ENCODE assay signal across 21 cellular contexts in the genomic region with DNA sequence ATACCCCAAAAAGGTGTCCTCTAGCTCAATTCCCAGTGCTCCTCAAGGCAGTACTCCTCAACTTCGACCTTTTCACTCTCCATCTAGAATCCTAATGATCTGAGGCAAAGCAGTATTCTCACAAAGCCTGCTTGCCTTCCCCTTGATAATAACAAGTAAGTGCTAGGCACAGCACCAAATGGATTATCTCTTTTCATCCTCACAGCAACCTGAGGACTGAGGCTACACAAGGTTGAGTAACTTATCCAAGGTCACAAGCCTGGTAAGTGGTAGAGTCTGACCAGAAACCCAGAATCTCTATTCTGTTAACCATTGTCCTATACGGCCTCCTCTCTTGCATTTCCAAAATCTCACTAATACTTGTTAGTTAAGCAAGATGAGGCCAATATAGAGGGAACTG. TPM values are rescaled to one million over a fixed set of nuclear protein-coding genes. Genes with fewer than 3 reads are reported as not detected.
DNase-seq lines count a peak whose midpoint lies in the region; ATAC-seq, FAIRE-seq and TF ChIP-seq lines count a peak whose summit lies in the region.
"Had no signal": no experiment of that assay in that cellular context is flagged by ENCODE, and none has a peak within 500 bp of the region (broad histone marks: within the 10 kb centered on the region; RNA-seq: fewer than 3 reads in every experiment).

No MANE protein-coding gene starts in this region.

- intact Hi-C loops in HepG2 (cut with micrococcal nuclease; ENCODE audit: unreplicated experiment) = no loop called here
- intact Hi-C loops in right lobe of liver (cut with DNase I) = no loop called here
- intact Hi-C loops in K562 (cut with micrococcal nuclease) = no loop called here

- ATAC-seq in HepG2 = peak; percentile 43
- ATAC-seq in right lobe of liver = no peak
- ATAC-seq in K562 = peak; percentile 11
- ATAC-seq: activated CD8-positive, alpha-beta memory T cell treated with anti-CD3 and anti-CD28 coated beads, Interleukin-2, amount 10 ng/mL, durations not matched to agents 7 days and 5 days; activated T-helper 17 cell treated with anti-CD3 and anti-CD28 coated beads, Interleukin-2, amount 50 U/mL, for 72 hours had no signal

- BruUV-seq in HepG2 (replicated peaks; lab: Mats Ljungman, UMichigan) (no TSS peak), K562 (replicated peaks; lab: Mats Ljungman, UMichigan) (no TSS peak)

- no peak for TF ChIP-seq EP300 in HepG2 (IDR thresholded peaks at IDR 0.05; ENCODE audit: low read depth in 2 of 2, low read length in 2 of 2)
- no peak for TF ChIP-seq EP300 in HepG2 (CRISPR knock-in tag; IDR thresholded peaks at IDR 0.05; ENCODE audit: borderline replicate concordance)
- TF ChIP-seq EP300 in K562 (IDR thresholded peaks at IDR 0.05; ENCODE audit: low read length) = no peak

- FAIRE-seq in HepG2 (lab: Jason Lieb, UNC) (no peak), K562 (lab: Jason Lieb, UNC) (peak; percentile 42), frontal cortex (lab: Jason Lieb, UNC) (no peak)

- peak; percentile 12 for DNase-seq in HepG2 (ENCODE audit: low spot score)
- DNase-seq in right lobe of liver = no peak
- peak in 1 of 4 experiments; percentile 35 for DNase-seq in K562 (ENCODE audit: extremely low read depth in 1 of 4, low spot score in 3 of 4)
- no peak for DNase-seq in cerebellar nuclear complex (lab: John Stamatoyannopoulos, UW)
- DNase-seq in 8988T = no peak
- no peak for DNase-seq in frontal cortex (ENCODE audit: low spot score in 2 of 2)
- no peak for DNase-seq in stimulated activated naive CD4-positive, alpha-beta T cell (lab: John Stamatoyannopoulos, UW)
- DNase-seq: ACHN; activated CD8-positive, alpha-beta memory T cell treated with anti-CD3 and anti-CD28 coated beads, Interleukin-2, amount 10 ng/mL, durations not matched to agents 7 days and 5 days; adrenal gland; DMS53; glutamatergic neuron; MM.1S; NCI-H187; NCI-H446; stimulated activated CD4-positive, alpha-beta T cell treated with anti-CD3 and anti-CD28 coated beads, Interleukin-2, amount 100 ng/mL, for 48 hours; T1000 had no signal

- H3K4me3 ChIP-seq in HepG2 (replicated peaks in 1 of 3; ENCODE audit: insufficient read depth in 1 of 3, low read depth in 2 of 3, low read length in 3 of 3) (no peak overlapping the region), right lobe of liver (no peak overlapping the region), K562 (no peak overlapping the region), muscle layer of duodenum (ENCODE audit: low read depth in 1 of 2, low read length in 2 of 2) (peak overlapping the region; percentile 27 to 37)
- H3K4me3 ChIP-seq: adrenal gland, SJSA1, skin epidermis had no signal

- H2AFZ ChIP-seq in HepG2 (ENCODE audit: low read length) (no peak overlapping the region), K562 (ENCODE audit: low read depth, low read length) (no peak overlapping the region)

- H3K4me2 ChIP-seq in HepG2 (ENCODE audit: low read depth, low read length) (no peak overlapping the region), K562 (ENCODE audit: insufficient read depth, low read length) (no peak overlapping the region)

- H3K27ac ChIP-seq in HepG2 (ENCODE audit: extremely low read length, insufficient read depth, low read length) = no peak overlapping the region
- H3K27ac ChIP-seq in right lobe of liver = no peak overlapping the region
- H3K27ac ChIP-seq in K562 (ENCODE audit: extremely low read depth, low read depth, low read length) = peak overlapping the region; percentile 8; the same call in 1 of the 3 replicates
- peak overlapping the region; percentile 39 for H3K27ac ChIP-seq in muscle layer of duodenum (ENCODE audit: low read length)
- H3K27ac ChIP-seq: adrenal gland, SJSA1, skin epidermis had no signal

- H3K9me3 ChIP-seq in HepG2 (ENCODE audit: low read length) (no peaks in the 10 kb centered on the region), right lobe of liver (no peaks in the 10 kb centered on the region), K562 (replicated peaks; ENCODE audit: control insufficient read depth, insufficient read depth, low read depth, low read length) (no peaks in the 10 kb centered on the region), muscle layer of duodenum (ENCODE audit: control insufficient read depth in 1 of 2, low read length in 2 of 2) (no peaks in the 10 kb centered on the region)
- H3K9me3 ChIP-seq: adrenal gland, SJSA1 had no signal

- H3K9me1 ChIP-seq in K562 (ENCODE audit: control insufficient read depth, insufficient read depth, low read length) = no peaks in the 10 kb centered on the region

- WGBS in HepG2 (ENCODE audit: low lambda C conversion rate) = 87% methylated on average over 2 of the region's 2 CpGs
- 64% methylated on average over 2 of the region's 2 CpGs for WGBS in right lobe of liver (ENCODE audit: insufficient coverage, low coverage, low lambda C conversion rate, missing lambda C conversion rate)
- WGBS in K562 (ENCODE audit: insufficient coverage, low coverage, missing lambda C conversion rate) = 46% methylated on average over 2 of the region's 2 CpGs

- H3K9ac ChIP-seq in HepG2 (ENCODE audit: insufficient read depth, low read depth, low read length) (no peak overlapping the region), K562 (ENCODE audit: insufficient read depth in 1 of 2, low read depth in 2 of 2, low read length in 2 of 2) (no peak overlapping the region)

- H4K20me1 ChIP-seq in HepG2 (ENCODE audit: insufficient read depth, low read length) = no peaks in the 10 kb centered on the region
- H4K20me1 ChIP-seq in K562 (replicated peaks; ENCODE audit: control insufficient read depth, insufficient read depth, low read length) = 0 out of 2 replicates have a peak, but pooled peaks cover 4% of the 10 kb centered on the region

- peaks cover 32% of the 10 kb centered on the region for H3K79me2 ChIP-seq in HepG2 (ENCODE audit: insufficient read depth, low read length)
- H3K79me2 ChIP-seq in K562 (ENCODE audit: control insufficient read depth, insufficient read depth, low read length) = peaks cover 72% of the 10 kb centered on the region

- H3K36me3 ChIP-seq in HepG2 (replicated peaks in 1 of 2; ENCODE audit: control insufficient read depth in 1 of 2, insufficient read depth in 2 of 2, low read length in 2 of 2) = no peaks in the 10 kb centered on the region
- H3K36me3 ChIP-seq in right lobe of liver = no peaks in the 10 kb centered on the region
- no peaks in the 10 kb centered on the region for H3K36me3 ChIP-seq in K562 (ENCODE audit: control insufficient read depth, insufficient read depth, low read length)
- H3K36me3 ChIP-seq in muscle layer of duodenum (ENCODE audit: control insufficient read depth in 1 of 2, insufficient read depth in 2 of 2, low read length in 2 of 2) = no peaks in the 10 kb centered on the region
- H3K36me3 ChIP-seq: adrenal gland, SJSA1 had no signal

- CTCF ChIA-PET in HepG2 (lab: Yijun Ruan, JAX; ENCODE audit: low intra/inter-chr PET ratio, low total read pairs) (no interaction called here), K562 (lab: Yijun Ruan, JAX; ENCODE audit: low intra/inter-chr PET ratio) (no interaction called here)

- TF ChIP-seq RAD21 in HepG2 (CRISPR knock-in tag; IDR thresholded peaks at IDR 0.05) (no peak), K562 (CRISPR knock-in tag; conservative IDR thresholded peaks at IDR 0.05 in 1 of 2, IDR thresholded peaks at IDR 0.05 in 1 of 2) (no peak)

- in situ Hi-C loops in HepG2 (cut with HindIII; ENCODE audit: extremely low pct_ligation_motif_present, low pct_unique_long_range_greater_than_20kb) (no loop called here), K562 (cut with MboI) (loop anchor here (10.0 kb wide), 1 partner anchor 1541 kb away; no protein-coding TSS in a partner anchor)

- TF ChIP-seq CTCF in HepG2 (CRISPR knock-in tag; IDR thresholded peaks at IDR 0.05) = no peak
- TF ChIP-seq CTCF in right lobe of liver (IDR thresholded peaks at IDR 0.05) = no peak
- no peak for TF ChIP-seq CTCF in K562 (IDR thresholded peaks at IDR 0.05 in 2 of 3, conservative IDR thresholded peaks at IDR 0.05 in 1 of 3; ENCODE audit: insufficient read depth in 2 of 3, low read depth in 1 of 3, low read length in 3 of 3)

- H3K4me1 ChIP-seq in HepG2 (ENCODE audit: insufficient read depth, low read length) (peaks cover 26% of the 10 kb centered on the region), right lobe of liver (peaks cover 0 to 14% (median 5%) of the 10 kb centered on the region in 4 donors), K562 (replicated peaks in 1 of 2; ENCODE audit: control insufficient read depth in 2 of 2, insufficient read depth in 2 of 2, low read length in 2 of 2) (peaks cover 7% of the 10 kb centered on the region in 2 experiments; a peak in 3 of 5 replicates), muscle layer of duodenum (ENCODE audit: control insufficient read depth in 1 of 2, insufficient read depth in 2 of 2, low read length in 2 of 2) (peaks cover 4 to 7% of the 10 kb centered on the region in 2 donors)

- no peaks in the 10 kb centered on the region; a peak in 1 of 5 replicates for H3K27me3 ChIP-seq in HepG2 (ENCODE audit: control insufficient read depth in 1 of 2, insufficient read depth in 2 of 2, low read length in 2 of 2)
- H3K27me3 ChIP-seq in right lobe of liver = no peaks in the 10 kb centered on the region
- no peaks in the 10 kb centered on the region for H3K27me3 ChIP-seq in K562 (ENCODE audit: control insufficient read depth in 2 of 2, insufficient read depth in 2 of 2, low read length in 2 of 2)
- no peaks in the 10 kb centered on the region for H3K27me3 ChIP-seq in muscle layer of duodenum (ENCODE audit: low read depth, low read length)
- H3K27me3 ChIP-seq: adrenal gland, SJSA1 had no signal

- POLR2A ChIA-PET in HepG2 (lab: Yijun Ruan, JAX) = no interaction called here
- POLR2A ChIA-PET in K562 (lab: Yijun Ruan, JAX) = no interaction called here

- no peak for TF ChIP-seq POLR2A in HepG2 (IDR thresholded peaks at IDR 0.05; ENCODE audit: insufficient read depth in 1 of 2, low read depth in 2 of 2, low read length in 2 of 2)
- TF ChIP-seq POLR2A in right lobe of liver (IDR thresholded peaks at IDR 0.05) = no peak
- TF ChIP-seq POLR2A in K562 (conservative IDR thresholded peaks at IDR 0.05) = no peak

RNA-seq across cellular contexts. Expression of gene SYDE2, which starts 5.1 kb away (rescaled TPM):
- total RNA-seq in HepG2 (2016; rRNA removed; fragmentation: Illumina TruSeq; extraction: Trizol) (5.3 and 7.9 TPM in 2 replicates), right lobe of liver (1 to 10 TPM; 3.2 to 6.7 (median 4.4) TPM), K562 (2014; rRNA removed) (4.5 and 5.8 TPM in 2 replicates), K562 (2014; rRNA removed; fragmentation: Illumina TruSeq; extraction: Trizol) (8.6 and 8.7 TPM in 2 replicates), K562 (2015; rRNA removed; fragmentation: Illumina TruSeq; extraction: Trizol) (7.8 and 8.3 TPM in 2 replicates), K562 (2021) (6.0 and 6.4 TPM in 2 replicates), frontal cortex (6.9 TPM)
- total RNA-seq in HepG2 (2016; cell fraction: cytosol; rRNA removed; fragmentation: Illumina TruSeq; extraction: Trizol; ENCODE audit: low read depth) = 1.5 and 1.9 TPM in 2 replicates
- total RNA-seq in HepG2 (2016; cell fraction: insoluble cytoplasmic fraction; rRNA removed; fragmentation: Illumina TruSeq; extraction: Trizol) = 5.3 and 7.7 TPM in 2 replicates
- total RNA-seq in HepG2 (2016; cell fraction: membrane; rRNA removed; fragmentation: Illumina TruSeq; extraction: Trizol) = 2.7 and 2.8 TPM in 2 replicates
- total RNA-seq in HepG2 (2016; cell fraction: nucleus; rRNA removed; fragmentation: Illumina TruSeq; extraction: Trizol) = 6.9 and 8.1 TPM in 2 replicates
- polyA plus RNA-seq in HepG2 (2011; rRNA removed) (1.8 TPM in 2 replicates), K562 (2011; rRNA removed) (4.9 and 5.5 TPM in 2 replicates), K562 (2014; fragmentation: Illumina TruSeq; extraction: Trizol) (3.3 and 3.9 TPM in 2 replicates), K562 (2014; fragmentation: Nextera tagmentation; extraction: Ambion mirVana) (under 1 TPM; 0.39 to 0.77 TPM), K562 (2014; rRNA removed) (2.3 and 2.6 TPM in 2 replicates)
- polyA plus RNA-seq in HepG2 (2011; cell fraction: cytosol; rRNA removed) = 1.0 and 1.2 TPM in 2 replicates
- 1.2 and 1.3 TPM in 2 replicates for polyA plus RNA-seq in HepG2 (2011; cell fraction: nucleus; rRNA removed)
- 1.6 and 2.5 TPM in 2 replicates for polyA plus RNA-seq in HepG2 (2012)
- polyA plus RNA-seq in HepG2 (2016; cell fraction: cytosol; fragmentation: Illumina TruSeq; extraction: Trizol; ENCODE audit: low read depth) = 0.08 and 0.10 TPM in 2 replicates
- polyA plus RNA-seq in HepG2 (2016; cell fraction: insoluble cytoplasmic fraction; fragmentation: Illumina TruSeq; extraction: Trizol; ENCODE audit: low read depth) = 2.4 and 2.6 TPM in 2 replicates
- 0.31 and 0.42 TPM in 2 replicates for polyA plus RNA-seq in HepG2 (2016; cell fraction: membrane; fragmentation: Illumina TruSeq; extraction: Trizol; ENCODE audit: low read depth)
- 3.5 and 3.9 TPM in 2 replicates for polyA plus RNA-seq in HepG2 (2016; cell fraction: nucleus; fragmentation: Illumina TruSeq; extraction: Trizol; ENCODE audit: insufficient read depth, low read depth)
- 2.3 and 6.3 TPM in 2 replicates for polyA minus RNA-seq in HepG2 (2011; rRNA and poly(A)+ RNA removed; ENCODE audit: low replicate concordance)
- polyA minus RNA-seq in HepG2 (2011; cell fraction: cytosol; rRNA and poly(A)+ RNA removed) = 4.7 and 5.0 TPM in 2 replicates
- polyA minus RNA-seq in HepG2 (2011; cell fraction: nucleus; rRNA and poly(A)+ RNA removed) = 10.0 and 11.9 TPM in 2 replicates
- total RNA-seq in K562 (2011; cell fraction: chromatin; rRNA removed; ENCODE audit: low replicate concordance) = 9.4 and 28.8 TPM in 2 replicates
- 6.0 and 9.7 TPM in 2 replicates for total RNA-seq in K562 (2011; cell fraction: nucleolus; rRNA removed)
- 10.6 and 11.6 TPM in 2 replicates for total RNA-seq in K562 (2011; cell fraction: nucleoplasm; rRNA removed)
- 1.4 and 2.3 TPM in 2 replicates for polyA plus RNA-seq in K562 (2011; cell fraction: cytosol; rRNA removed)
- 3.5 and 4.2 TPM in 2 replicates for polyA plus RNA-seq in K562 (2011; cell fraction: nucleus; rRNA removed)
- polyA plus RNA-seq in K562 (2012) = 2.0 and 2.1 TPM in 2 replicates
- 22.0 and 27.4 TPM in 2 replicates for polyA minus RNA-seq in K562 (2011; rRNA and poly(A)+ RNA removed)
- 7.5 and 8.6 TPM in 2 replicates for polyA minus RNA-seq in K562 (2011; cell fraction: cytosol; rRNA and poly(A)+ RNA removed)
- 10.0 and 19.5 TPM in 2 replicates for polyA minus RNA-seq in K562 (2011; cell fraction: nucleus; rRNA and poly(A)+ RNA removed)

Comparison
In these comparisons a context has a peak if more than half of its experiments do, and no peak if none do; other contexts are left out.
1. ATAC-seq: peak in HepG2 (single experiment) and K562 (single experiment); none in right lobe of liver (0 of 4).
2. H3K27ac ChIP-seq: peak in K562 (single experiment) and muscle layer of duodenum (single experiment); none in HepG2 (single experiment) and right lobe of liver (0 of 3).
3. H3K4me3 ChIP-seq: peak in muscle layer of duodenum (2 of 2); none in HepG2 (0 of 3), right lobe of liver (0 of 3) and K562 (single experiment).
4. Of the 241 proteins assayed by ChIP-seq in both HepG2 and K562: peak only in HepG2: none; only in K562: ESRRA; in both: none; in neither: 240.